In genomic region chr15:101127503-101128076, GRCh38 we compare ENCODE assay signal across 1 cellular context.
A peak's percentile ranks its signal among the peaks of the same experiment; 100 is the strongest.
TF ChIP-seq lines count a peak whose summit lies in the region.

No MANE protein-coding gene starts in this region.

TF ChIP-seq in GM12878, 131 proteins besides CTCF, POLR2A, EP300 and RAD21 (continued from another document and continues in another):
- no peak; the same call in 1 of the 2 replicates for TF ChIP-seq USF2 (IDR thresholded peaks at IDR 0.05; ENCODE audit: borderline replicate concordance, low read depth, low read length)
- no peak for TF ChIP-seq ZNF274 (IDR thresholded peaks at IDR 0.05; ENCODE audit: insufficient read depth, insufficient read length)
- TF ChIP-seq MXI1 (IDR thresholded peaks at IDR 0.05; ENCODE audit: low read depth, low read length), result peak; percentile 35; the same call in 1 of the 2 replicates
- no peak for TF ChIP-seq NKRF (conservative IDR thresholded peaks at IDR 0.05)
- peak; percentile 98 for TF ChIP-seq ZNF384 (IDR thresholded peaks at IDR 0.05; ENCODE audit: borderline replicate concordance, low read depth, low read length)
- no peak for TF ChIP-seq SREBF1 (IDR thresholded peaks at IDR 0.05; ENCODE audit: low read length)
- no peak for TF ChIP-seq ZBTB11 (CRISPR knock-in tag; IDR thresholded peaks at IDR 0.05)
- peak; percentile 86 for TF ChIP-seq NFIC (IDR thresholded peaks at IDR 0.05; ENCODE audit: low read depth, low read length)
- TF ChIP-seq ZNF24 (IDR thresholded peaks at IDR 0.05), result 0 out of 2 replicates have a peak, but pooled peaks have one; percentile 15
- no peak for TF ChIP-seq FOXK2 (IDR thresholded peaks at IDR 0.05)
- TF ChIP-seq CBX3 (IDR thresholded peaks at IDR 0.05; ENCODE audit: borderline replicate concordance, low read depth), result no peak
- no peak for TF ChIP-seq CHD1 (IDR thresholded peaks at IDR 0.05; ENCODE audit: low read depth, low read length)
- TF ChIP-seq POLR2AphosphoS2 (IDR thresholded peaks at IDR 0.05; ENCODE audit: low read depth, low read length), result no peak
- 0 out of 2 replicates have a peak, but pooled peaks have one; percentile 54 for TF ChIP-seq TCF3 (IDR thresholded peaks at IDR 0.05; ENCODE audit: borderline replicate concordance, insufficient read depth, low read depth, low read length)
- TF ChIP-seq RFX5 (IDR thresholded peaks at IDR 0.05; ENCODE audit: low read depth, low read length), result no peak
- peak; percentile 36; the same call in 1 of the 2 replicates for TF ChIP-seq PKNOX1 (IDR thresholded peaks at IDR 0.05)
- peak; percentile 28 to 56; a peak in 2 of 4 replicates for TF ChIP-seq BHLHE40 (IDR thresholded peaks at IDR 0.05; ENCODE audit: borderline replicate concordance in 1 of 2, low read depth in 2 of 2, low read length in 1 of 2)
- peak; percentile 73; the same call in 1 of the 2 replicates for TF ChIP-seq DPF2 (IDR thresholded peaks at IDR 0.05)
- TF ChIP-seq SKIL (IDR thresholded peaks at IDR 0.05; ENCODE audit: low read depth, poor library complexity, severe bottlenecking), result peak; percentile 83
- TF ChIP-seq CREM (IDR thresholded peaks at IDR 0.05; ENCODE audit: low read depth), result peak; percentile 50; the same call in 1 of the 2 replicates
- no peak for TF ChIP-seq ESRRA (IDR thresholded peaks at IDR 0.05; ENCODE audit: low read length)
- TF ChIP-seq ETV6 (conservative IDR thresholded peaks at IDR 0.05 in 1 of 2, IDR thresholded peaks at IDR 0.05 in 1 of 2; ENCODE audit: borderline replicate concordance in 1 of 2, low read depth in 1 of 2), result peak in 1 of 2 experiments; percentile 99; a peak in 2 of 4 replicates
- TF ChIP-seq HDAC2 (IDR thresholded peaks at IDR 0.05), result no peak
- no peak for TF ChIP-seq MAX (IDR thresholded peaks at IDR 0.05; ENCODE audit: low read depth, low read length)
- peak; percentile 65; the same call in 1 of the 2 replicates for TF ChIP-seq CREB1 (IDR thresholded peaks at IDR 0.05; ENCODE audit: low read depth)
- no peak for TF ChIP-seq SPI1 (IDR thresholded peaks at IDR 0.05; ENCODE audit: borderline replicate concordance, insufficient read depth, low read depth, low read length)
- no peak for TF ChIP-seq SUPT20H (IDR thresholded peaks at IDR 0.05; ENCODE audit: borderline replicate concordance, control insufficient read depth, low read depth, low read length)
- TF ChIP-seq IKZF1 (conservative IDR thresholded peaks at IDR 0.05), result peak; percentile 85
- TF ChIP-seq TARDBP (IDR thresholded peaks at IDR 0.05; ENCODE audit: borderline replicate concordance), result no peak
- TF ChIP-seq YY1 (IDR thresholded peaks at IDR 0.05; ENCODE audit: low read depth, low read length), result no peak
- TF ChIP-seq MTA2 (IDR thresholded peaks at IDR 0.05; ENCODE audit: low read depth), result peak; percentile 83
- no peak for TF ChIP-seq FOS (IDR thresholded peaks at IDR 0.05; ENCODE audit: borderline replicate concordance, extremely low read depth, insufficient read length)
- TF ChIP-seq BCL3 (IDR thresholded peaks at IDR 0.05; ENCODE audit: borderline replicate concordance, insufficient read depth, low read depth, low read length, poor library complexity, severe bottlenecking), result peak; percentile 26
- TF ChIP-seq SMAD5 (IDR thresholded peaks at IDR 0.05; ENCODE audit: low read depth), result no peak
- no peak for TF ChIP-seq SUZ12 (IDR thresholded peaks at IDR 0.05; ENCODE audit: unreplicated experiment)
- TF ChIP-seq CBX5 (IDR thresholded peaks at IDR 0.05; ENCODE audit: low read depth), result peak; percentile 17; the same call in 1 of the 2 replicates
- TF ChIP-seq RUNX3 (IDR thresholded peaks at IDR 0.05; ENCODE audit: low read length), result peak; percentile 91
- peak; percentile 60; the same call in 1 of the 2 replicates for TF ChIP-seq NR2F1 (conservative IDR thresholded peaks at IDR 0.05)
- no peak for TF ChIP-seq RBBP5 (conservative IDR thresholded peaks at IDR 0.05)
- no peak for TF ChIP-seq NR2C1 (IDR thresholded peaks at IDR 0.05)
- no peak for TF ChIP-seq SIN3A (IDR thresholded peaks at IDR 0.05; ENCODE audit: low read depth, low read length)
- no peak for TF ChIP-seq ZZZ3 (IDR thresholded peaks at IDR 0.05; ENCODE audit: control insufficient read depth, insufficient read length, low read depth)
- peak; percentile 58; the same call in 1 of the 2 replicates for TF ChIP-seq ZNF687 (IDR thresholded peaks at IDR 0.05)
- TF ChIP-seq SMAD1 (IDR thresholded peaks at IDR 0.05; ENCODE audit: low read depth, partially characterized antibody), result peak; percentile 79
- TF ChIP-seq ATF7 (IDR thresholded peaks at IDR 0.05; ENCODE audit: low read depth), result peak; percentile 73
- TF ChIP-seq PBX3 (IDR thresholded peaks at IDR 0.05; ENCODE audit: insufficient replicate concordance, low read depth, low read length), result no peak
